ENCODE assay signal across 9 cellular contexts in genomic region chr1:93437976-93438605, GRCh38. TPM values are rescaled to one million over a fixed set of nuclear protein-coding genes. Genes with fewer than 3 reads are reported as not detected.
A peak's percentile ranks its signal among the peaks of the same experiment; 100 is the strongest.
DNase-seq lines count a peak whose midpoint lies in the region; ATAC-seq, FAIRE-seq and TF ChIP-seq lines count a peak whose summit lies in the region.
"Had no signal": no experiment of that assay in that cellular context is flagged by ENCODE, and none has a peak within 500 bp of the region (broad histone marks: within the 10 kb centered on the region; RNA-seq: fewer than 3 reads in every experiment).

No MANE protein-coding gene starts in this region.

- ATAC-seq in thoracic aorta (ENCODE audit: insufficient number of reproducible peaks, low FRiP score, low read depth), result peak; percentile 79
- ATAC-seq in GM18907 (IDR thresholded peaks at IDR 0.05; ENCODE audit: unreplicated experiment), result no peak

- CTCF ChIA-PET in AG04450 (lab: Charles Lee), result interaction anchor here (0.8 to 2.4 kb wide), 7 partner anchors 8 to 413 kb away, joined by 3 to 13 read pairs (median 4); no protein-coding TSS in a partner anchor

- H3K27me3 ChIP-seq in AG04450 (ENCODE audit: control insufficient read depth, insufficient read depth, low read length) (peaks cover 17% of the 10 kb centered on the region), thoracic aorta (replicated peaks; ENCODE audit: insufficient read depth) (no peaks in the 10 kb centered on the region)

- POLR2A ChIA-PET in AG04450 (lab: Yijun Ruan, JAX), result no interaction called here

- no peaks in the 10 kb centered on the region for H3K4me1 ChIP-seq in thoracic aorta (ENCODE audit: control insufficient read depth in 1 of 2, low read depth in 2 of 2)

- H3K27ac ChIP-seq in AG04450 (ENCODE audit: low read depth, low read length) (no peak overlapping the region), thoracic aorta (no peak overlapping the region)

- H3K4me3 ChIP-seq in AG04450 (ENCODE audit: low read depth, low read length), result no peak overlapping the region
- no peak overlapping the region for H3K4me3 ChIP-seq in astrocyte of the cerebellum (ENCODE audit: low read depth, low read length)
- no peak overlapping the region for H3K4me3 ChIP-seq in thoracic aorta

- in situ Hi-C loops in astrocyte of the cerebellum (cut with HindIII; ENCODE audit: low sequenced_read_pairs), result no loop called here

- peak; percentile 49 for FAIRE-seq in GM19239 (lab: Jason Lieb, UNC)

- no peaks in the 10 kb centered on the region for H3K36me3 ChIP-seq in thoracic aorta

- TF ChIP-seq CTCF in AG04450 (IDR thresholded peaks at IDR 0.05; ENCODE audit: low read depth, low read length), result peak; percentile 62
- TF ChIP-seq CTCF in astrocyte of the cerebellum (IDR thresholded peaks at IDR 0.05; ENCODE audit: low read depth, low read length, missing control alignments), result peak; percentile 23
- TF ChIP-seq CTCF in thoracic aorta (IDR thresholded peaks at IDR 0.05), result peak; percentile 52

- DNase-seq in AG04450 (ENCODE audit: low read depth, low spot score), result peak; percentile 20
- no peak for DNase-seq in GM19239 (ENCODE audit: insufficient read length, low spot score)
- DNase-seq in NCI-H2171 treated with DMSO at 0.1 percent for 48 hours (lab: John Stamatoyannopoulos, UW), result peak; percentile 42
- peak; percentile 41 for DNase-seq in astrocyte of the cerebellum (ENCODE audit: low read depth)
- peak; percentile 45 for DNase-seq in iPS-NIHi7 (ENCODE audit: extremely low spot score)
- no peak for DNase-seq in thoracic aorta (ENCODE audit: low spot score)
- no peak for DNase-seq in UCSD-AML1 (lab: John Stamatoyannopoulos, UW; ENCODE audit: unreplicated experiment)
- DNase-seq: activated naive CD8-positive, alpha-beta T cell treated with anti-CD3 and anti-CD28 coated beads, Interleukin-2, amount 10 ng/mL, durations not matched to agents 7 days and 5 days had no signal

- H3K9me3 ChIP-seq in AG04450 (ENCODE audit: control insufficient read depth, insufficient read depth, low read length), result peaks cover 4% of the 10 kb centered on the region; the same call in 1 of the 2 replicates
- H3K9me3 ChIP-seq in thoracic aorta, result no peaks in the 10 kb centered on the region

RNA-seq across cellular contexts. Expression of gene FNBP1L, which starts 9.8 kb away (rescaled TPM):
- 17.9 and 24.1 TPM in 2 replicates for polyA plus RNA-seq in AG04450 (2011; rRNA removed)
- 11.2 and 20.9 TPM in 2 replicates for polyA minus RNA-seq in AG04450 (2011; rRNA and poly(A)+ RNA removed)
- total RNA-seq in thoracic aorta, result 10 to 100 TPM; 12.2 to 13.2 TPM

Comparison
In these comparisons a context has a peak if more than half of its experiments do, and no peak if none do; other contexts are left out.
1. DNase-seq: peak in AG04450 (single experiment), NCI-H2171 treated with DMSO at 0.1 percent for 48 hours (single experiment), astrocyte of the cerebellum (single experiment) and iPS-NIHi7 (single experiment); none in GM19239 (single experiment), thoracic aorta (single experiment) and UCSD-AML1 (single experiment).
2. Peak in every context shown above with its lines, with median percentiles within 50 percentile points of each other: CTCF ChIP-seq.